8 cellular contexts compared by ENCODE assay signal in the genomic region with DNA sequence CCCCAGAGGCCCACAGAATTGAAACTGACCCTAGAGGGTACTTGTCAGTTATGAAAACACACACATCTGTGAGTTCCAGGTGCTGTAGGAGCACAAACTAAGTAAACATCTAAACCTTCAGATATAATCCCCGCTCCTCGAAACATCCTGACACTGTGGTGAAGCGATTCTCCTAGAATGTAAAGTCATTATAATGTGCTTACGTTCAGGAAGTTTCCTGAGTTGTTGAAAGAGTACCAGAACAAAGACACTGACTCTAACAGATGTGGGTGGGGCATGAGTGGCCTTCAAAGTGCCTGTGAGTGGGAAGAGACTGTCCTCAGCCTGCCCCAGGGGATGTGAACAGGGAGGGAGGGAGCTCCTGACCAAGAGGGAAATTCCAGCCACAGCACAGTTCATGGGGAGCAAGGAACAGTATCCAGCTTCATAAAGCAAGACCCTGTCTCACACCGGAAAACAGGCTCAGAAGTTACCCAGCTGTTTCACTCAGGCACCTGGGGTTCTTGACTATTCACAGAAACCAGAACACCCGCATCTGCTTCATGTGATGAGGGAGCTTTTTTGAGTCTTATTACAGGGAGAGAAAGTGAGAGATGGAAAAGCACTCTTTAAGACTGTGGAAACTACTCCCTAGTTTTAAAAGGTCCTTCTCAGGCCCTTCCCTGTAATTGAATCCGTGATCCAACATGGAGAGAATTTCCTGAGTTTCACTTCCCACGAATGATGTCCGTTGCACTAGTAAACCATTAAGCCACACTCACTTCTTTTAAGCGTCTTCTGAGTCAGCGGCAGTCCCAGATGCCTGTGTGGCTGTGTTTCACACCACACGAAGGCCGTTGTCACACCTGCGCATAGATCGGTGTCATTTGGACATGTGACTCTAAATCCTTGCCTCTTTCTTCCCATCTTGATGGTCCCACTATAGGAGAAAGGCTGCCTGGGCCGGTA.
DNase-seq lines count a peak whose midpoint lies in the region; ATAC-seq and TF ChIP-seq lines count a peak whose summit lies in the region.

No MANE protein-coding gene starts in this region.

- H3K27ac Mint-ChIP-seq in activated CD4-positive, alpha-beta T cell treated with anti-CD3 and anti-CD28 coated beads, Interleukin-2, amount 10 ng/mL, durations not matched to agents 24 days and 14 days: peak overlapping the region; percentile 84

- TF ChIP-seq EP300 in esophagus muscularis mucosa (IDR thresholded peaks at IDR 0.05): peak; percentile 1

- TF ChIP-seq POLR2A in esophagus muscularis mucosa (IDR thresholded peaks at IDR 0.05; ENCODE audit: low read depth): no peak

- H3K36me3 Mint-ChIP-seq in activated CD4-positive, alpha-beta T cell treated with anti-CD3 and anti-CD28 coated beads, Interleukin-2, amount 10 ng/mL, durations not matched to agents 24 days and 14 days (ENCODE audit: low read depth): peaks cover 63% of the 10 kb centered on the region

- H3K4me1 Mint-ChIP-seq in activated CD4-positive, alpha-beta T cell treated with anti-CD3 and anti-CD28 coated beads, Interleukin-2, amount 10 ng/mL, durations not matched to agents 24 days and 14 days: peaks cover 31% of the 10 kb centered on the region

- H3K9me3 ChIP-seq in esophagus muscularis mucosa: no peaks in the 10 kb centered on the region

- TF ChIP-seq CTCF in esophagus muscularis mucosa (IDR thresholded peaks at IDR 0.05) (no peak), omental fat pad (IDR thresholded peaks at IDR 0.05) (no peak)

- peak; percentile 72 for DNase-seq in activated CD4-positive, alpha-beta T cell treated with anti-CD3 and anti-CD28 coated beads, Interleukin-2, amount 10 ng/mL, durations not matched to agents 24 days and 14 days
- no peak for DNase-seq in activated CD4-positive, alpha-beta T cell treated with anti-CD3 and anti-CD28 coated beads for 48 hours
- DNase-seq in RPMI7951 (ENCODE audit: low read depth) (peak; percentile 99), esophagus muscularis mucosa (ENCODE audit: extremely low spot score) (no peak), omental fat pad (ENCODE audit: low spot score) (no peak), HUDEP-2 (lab: John Stamatoyannopoulos, UW; ENCODE audit: unreplicated experiment in 76 of 76) (no peak), GOT3 (lab: John Stamatoyannopoulos, UW) (no peak)

- H3K9me3 Mint-ChIP-seq in activated CD4-positive, alpha-beta T cell treated with anti-CD3 and anti-CD28 coated beads, Interleukin-2, amount 10 ng/mL, durations not matched to agents 24 days and 14 days: no peaks in the 10 kb centered on the region

- H3K4me3 ChIP-seq in esophagus muscularis mucosa: peak overlapping the region in 2 of 4 donors; percentile 2 to 26

- H3K27ac ChIP-seq in esophagus muscularis mucosa (replicated peaks in 1 of 4): peak overlapping the region; percentile 71 to 81 (median 74)

- H3K27me3 ChIP-seq in esophagus muscularis mucosa: no peaks in the 10 kb centered on the region

- peak overlapping the region; percentile 53 for H3K4me3 Mint-ChIP-seq in activated CD4-positive, alpha-beta T cell treated with anti-CD3 and anti-CD28 coated beads, Interleukin-2, amount 10 ng/mL, durations not matched to agents 24 days and 14 days

- ATAC-seq in HG02852 (IDR thresholded peaks at IDR 0.05; ENCODE audit: unreplicated experiment): peak; percentile 74
- peak; percentile 34 for ATAC-seq in omental fat pad (ENCODE audit: low FRiP score)

- H3K4me1 ChIP-seq in esophagus muscularis mucosa: peaks cover 87 to 99% (median 95%) of the 10 kb centered on the region in 4 donors

- no peaks in the 10 kb centered on the region for H3K27me3 Mint-ChIP-seq in activated CD4-positive, alpha-beta T cell treated with anti-CD3 and anti-CD28 coated beads, Interleukin-2, amount 10 ng/mL, durations not matched to agents 24 days and 14 days

- 63% methylated on average over 16 of the region's 16 CpGs for WGBS in esophagus muscularis mucosa

- intact Hi-C loops in activated CD4-positive, alpha-beta T cell treated with anti-CD3 and anti-CD28 coated beads, Interleukin-2, amount 10 ng/mL, durations not matched to agents 24 days and 14 days (cut with micrococcal nuclease): loop anchor here (2.0 kb wide), 1 partner anchor 112 kb away; no protein-coding TSS in a partner anchor
- intact Hi-C loops in esophagus muscularis mucosa (cut with DNase I): no loop called here

- H3K36me3 ChIP-seq in esophagus muscularis mucosa: peaks cover 27 to 75% (median 65%) of the 10 kb centered on the region in 4 donors

Comparison
In these comparisons a context has a peak if more than half of its experiments do, and no peak if none do; other contexts are left out.
1. DNase-seq: peak in activated CD4-positive, alpha-beta T cell treated with anti-CD3 and anti-CD28 coated beads, Interleukin-2, amount 10 ng/mL, durations not matched to agents 24 days and 14 days (single experiment) and RPMI7951 (single experiment); none in activated CD4-positive, alpha-beta T cell treated with anti-CD3 and anti-CD28 coated beads for 48 hours (single experiment), esophagus muscularis mucosa (single experiment), omental fat pad (single experiment), HUDEP-2 (0 of 76) and GOT3 (single experiment).